20 cellular contexts compared by ENCODE assay signal in the genomic region with DNA sequence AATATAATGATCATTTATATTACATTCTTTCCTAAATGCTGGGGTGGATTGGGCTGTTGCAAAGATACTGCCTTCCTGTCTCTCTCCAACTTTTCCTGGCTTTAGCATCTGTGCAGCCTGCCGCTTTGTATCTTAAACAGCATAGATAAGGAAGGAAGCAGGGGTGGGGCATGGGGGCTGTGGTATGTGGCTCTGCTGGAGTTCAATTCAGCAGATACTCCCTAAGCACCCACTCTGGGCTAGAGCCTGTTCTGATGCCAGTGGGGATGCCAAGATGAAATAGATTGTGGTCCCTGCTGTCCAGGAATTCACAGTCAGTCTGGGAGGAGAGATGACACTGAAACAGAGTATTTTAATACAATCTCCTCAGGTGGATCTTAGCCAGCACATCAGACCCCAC. TPM values are rescaled to one million over a fixed set of nuclear protein-coding genes. Genes with fewer than 3 reads are reported as not detected.
DNase-seq lines count a peak whose midpoint lies in the region; ATAC-seq and TF ChIP-seq lines count a peak whose summit lies in the region.
"Had no signal": no experiment of that assay in that cellular context is flagged by ENCODE, and none has a peak within 500 bp of the region (broad histone marks: within the 10 kb centered on the region; RNA-seq: fewer than 3 reads in every experiment).

No MANE protein-coding gene starts in this region.

- peaks cover 14% of the 10 kb centered on the region for H3K36me3 ChIP-seq in upper lobe of right lung
- no peaks in the 10 kb centered on the region for H3K36me3 ChIP-seq in effector memory CD4-positive, alpha-beta T cell (ENCODE audit: control insufficient read depth, insufficient read depth, low read length)
- H3K36me3 ChIP-seq: brain microvascular endothelial cell, colonic mucosa, uterus had no signal

- H3K27ac ChIP-seq in upper lobe of right lung = no peak overlapping the region
- H3K27ac ChIP-seq in effector memory CD4-positive, alpha-beta T cell (ENCODE audit: insufficient read depth, low read length, poor library complexity, severe bottlenecking) = no peak overlapping the region
- H3K27ac ChIP-seq: brain microvascular endothelial cell, colonic mucosa, uterus, VCaP had no signal

- no peaks in the 10 kb centered on the region for H3K9me3 Mint-ChIP-seq in T-cell
- H3K9me3 Mint-ChIP-seq: H9, mesothelial cell of epicardium, neural crest cell had no signal

- no peak overlapping the region for H3K4me3 ChIP-seq in upper lobe of right lung
- H3K4me3 ChIP-seq in effector memory CD4-positive, alpha-beta T cell (ENCODE audit: insufficient read depth, low read depth, low read length, poor library complexity, severe bottlenecking) = no peak overlapping the region
- H3K4me3 ChIP-seq: colonic mucosa, uterus had no signal

- peaks cover 45% of the 10 kb centered on the region for H3K4me1 ChIP-seq in upper lobe of right lung
- H3K4me1 ChIP-seq in effector memory CD4-positive, alpha-beta T cell (ENCODE audit: control insufficient read depth, insufficient read depth, low read length, poor library complexity, severe bottlenecking) = peaks cover 25% of the 10 kb centered on the region
- H3K4me1 ChIP-seq: colonic mucosa, uterus had no signal

- intact Hi-C loops in left ventricle myocardium superior (cut with micrococcal nuclease) (loop anchor here (10.0 kb wide), 1 partner anchor 50 kb away; no protein-coding TSS in a partner anchor), cardiac septum (cut with DNase I) (no loop called here), upper lobe of right lung (cut with DNase I) (loop anchor here (10.0 kb wide), 1 partner anchor 50 kb away; no protein-coding TSS in a partner anchor)

- no peak for TF ChIP-seq POLR2A in erythroblast (IDR thresholded peaks at IDR 0.05; ENCODE audit: low read length)

- CTCF ChIA-PET in T-cell (lab: Charles Lee) = interaction anchor here in 1 of 2 donors (0.7 kb wide), 1 partner anchor 244 kb away, joined by 3 read pairs; no protein-coding TSS in a partner anchor

- no peak for TF ChIP-seq CTCF in upper lobe of right lung (IDR thresholded peaks at IDR 0.05)

- no peaks in the 10 kb centered on the region for H3K9me3 ChIP-seq in upper lobe of right lung
- H3K9me3 ChIP-seq in effector memory CD4-positive, alpha-beta T cell (ENCODE audit: control insufficient read depth, low read length) = no peaks in the 10 kb centered on the region
- H3K9me3 ChIP-seq: colonic mucosa, uterus had no signal

- POLR2A ChIA-PET in T-cell (lab: Charles Lee) = no interaction called here

- DNase-seq in left ventricle myocardium superior (no peak), cardiac septum (ENCODE audit: low spot score) (no peak), T-cell (no peak), erythroblast (lab: John Stamatoyannopoulos, UW) (peak; percentile 24 to 31), upper lobe of right lung (no peak), mesenteric fat pad (ENCODE audit: low spot score) (no peak), DMS53 treated with DMSO at 0.1 percent for 48 hours (lab: John Stamatoyannopoulos, UW; ENCODE audit: unreplicated experiment) (no peak)
- DNase-seq in effector memory CD4-positive, alpha-beta T cell = no peak
- DNase-seq: activated CD8-positive, alpha-beta memory T cell treated with anti-CD3 and anti-CD28 coated beads, Interleukin-2, amount 50 U/mL, for 48 hours; activated effector memory CD4-positive, alpha-beta T cell treated with anti-CD3 and anti-CD28 coated beads, Interleukin-2, amount 50 U/mL, for 16 hours; brain microvascular endothelial cell; colonic mucosa; DMS79 treated with DMSO at 0.1 percent for 48 hours; glutamatergic neuron; H9; NCI-H1436 treated with DMSO at 0.1 percent for 48 hours; uterus had no signal

- H3K27ac Mint-ChIP-seq in T-cell = peak overlapping the region; percentile 3 to 60
- H3K27ac Mint-ChIP-seq: H9, mesothelial cell of epicardium had no signal

- no peaks in the 10 kb centered on the region for H3K27me3 ChIP-seq in upper lobe of right lung
- no peaks in the 10 kb centered on the region for H3K27me3 ChIP-seq in effector memory CD4-positive, alpha-beta T cell (replicated peaks; ENCODE audit: control insufficient read depth, insufficient read depth, low read length, poor library complexity, severe bottlenecking)
- H3K27me3 ChIP-seq: brain microvascular endothelial cell, colonic mucosa, uterus had no signal

- ATAC-seq in left ventricle myocardium superior (peak; percentile 51), T-cell (replicated peaks in 1 of 4) (no peak), upper lobe of right lung (peak; percentile 43)

- H3K36me3 Mint-ChIP-seq in T-cell = peaks cover 3% of the 10 kb centered on the region

- H3K27me3 Mint-ChIP-seq in T-cell = no peaks in the 10 kb centered on the region

- H3K4me1 Mint-ChIP-seq in T-cell = peaks cover 89 to 95% (median 92%) of the 10 kb centered on the region in 3 donors

- H3K4me3 Mint-ChIP-seq in T-cell = peak overlapping the region in 2 of 3 donors; percentile 2 to 50
- H3K4me3 Mint-ChIP-seq: H9, mesothelial cell of epicardium, neural crest cell had no signal

RNA-seq across cellular contexts. Expression of a gene that starts 56.8 kb away (rescaled TPM):
- total RNA-seq in left ventricle myocardium superior (41.1 TPM), cardiac septum (38.3 TPM), T-cell (10 to 100 TPM; 20.6 to 54.7 (median 48.9) TPM), upper lobe of right lung (54.4 TPM), mesenteric fat pad (64.5 TPM)

Comparison
In these comparisons a context has a peak if more than half of its experiments do, and no peak if none do; other contexts are left out.
1. ATAC-seq: peak in left ventricle myocardium superior (single experiment) and upper lobe of right lung (single experiment); none in T-cell (0 of 4).
2. DNase-seq: peak in erythroblast (2 of 2); none in left ventricle myocardium superior (single experiment), cardiac septum (single experiment), T-cell (0 of 34), upper lobe of right lung (single experiment), mesenteric fat pad (single experiment), effector memory CD4-positive, alpha-beta T cell (0 of 3) and DMS53 treated with DMSO at 0.1 percent for 48 hours (single experiment).